In genomic region chr3:36911990-36912804, GRCh38 we compare ENCODE assay signal across 8 cellular contexts.
DNase-seq lines count a peak whose midpoint lies in the region; ATAC-seq and TF ChIP-seq lines count a peak whose summit lies in the region.

No MANE protein-coding gene starts in this region.

- H3K4me3 Mint-ChIP-seq in T-helper 2 cell treated with Interferon-gamma antibody and Interleukin-4, amounts not matched to agents 5 μg/mL and 100 μg/mL, for 36 hours: peak overlapping the region; percentile 77

- H3K27me3 Mint-ChIP-seq in T-helper 2 cell treated with Interferon-gamma antibody and Interleukin-4, amounts not matched to agents 5 μg/mL and 100 μg/mL, for 36 hours (ENCODE audit: low read depth): peaks cover 4% of the 10 kb centered on the region

- H3K36me3 Mint-ChIP-seq in T-helper 2 cell treated with Interferon-gamma antibody and Interleukin-4, amounts not matched to agents 5 μg/mL and 100 μg/mL, for 36 hours (ENCODE audit: low read depth): no peaks in the 10 kb centered on the region

- intact Hi-C loops in tibial artery (cut with DNase I; ENCODE audit: low total_unique reads): no loop called here

- H3K9me3 Mint-ChIP-seq in T-helper 2 cell treated with Interferon-gamma antibody and Interleukin-4, amounts not matched to agents 5 μg/mL and 100 μg/mL, for 36 hours: no peaks in the 10 kb centered on the region

- H3K4me1 ChIP-seq in tibial artery: peaks cover 0 to 3% (median 0%) of the 10 kb centered on the region in 4 donors

- H3K36me3 ChIP-seq in tibial artery: no peaks in the 10 kb centered on the region

- H3K27me3 ChIP-seq in tibial artery: no peaks in the 10 kb centered on the region

- H3K4me1 Mint-ChIP-seq in T-helper 2 cell treated with Interferon-gamma antibody and Interleukin-4, amounts not matched to agents 5 μg/mL and 100 μg/mL, for 36 hours (ENCODE audit: low read depth): peaks cover 36% of the 10 kb centered on the region

- H3K27ac ChIP-seq in tibial artery: no peak overlapping the region

- no peak overlapping the region for H3K4me3 ChIP-seq in tibial artery

- H3K27ac Mint-ChIP-seq in T-helper 2 cell treated with Interferon-gamma antibody and Interleukin-4, amounts not matched to agents 5 μg/mL and 100 μg/mL, for 36 hours: peak overlapping the region; percentile 89

- H3K9me3 ChIP-seq in tibial artery: no peaks in the 10 kb centered on the region

- DNase-seq in GDM1 (lab: John Stamatoyannopoulos, UW) (peak; percentile 30), fibroblast of peridontal ligament (ENCODE audit: extremely low read depth) (peak; percentile 84), tibial artery (no peak), NCI-H345 (lab: John Stamatoyannopoulos, UW) (no peak)
- peak; percentile 56 for DNase-seq in T-helper 2 cell treated with Interferon-gamma antibody and Interleukin-4, amounts not matched to agents 5 μg/mL and 100 μg/mL, for 36 hours (ENCODE audit: low spot score)
- peak; percentile 18 for DNase-seq in stimulated activated naive CD4-positive, alpha-beta T cell treated with Interleukin-2 at 50 U/mL for 16 hours (lab: John Stamatoyannopoulos, UW)

- no peak for TF ChIP-seq CTCF in tibial artery (IDR thresholded peaks at IDR 0.05)

- peak; percentile 96 for ATAC-seq in GM19468 (IDR thresholded peaks at IDR 0.05; ENCODE audit: extremely low read depth, unreplicated experiment)
- peak; percentile 95 for ATAC-seq in HG03521 (IDR thresholded peaks at IDR 0.05; ENCODE audit: unreplicated experiment)

Comparison
In these comparisons a context has a peak if more than half of its experiments do, and no peak if none do; other contexts are left out.
1. DNase-seq: peak in GDM1 (single experiment), T-helper 2 cell treated with Interferon-gamma antibody and Interleukin-4, amounts not matched to agents 5 μg/mL and 100 μg/mL, for 36 hours (single experiment), fibroblast of peridontal ligament (single experiment) and stimulated activated naive CD4-positive, alpha-beta T cell treated with Interleukin-2 at 50 U/mL for 16 hours (single experiment); none in tibial artery (0 of 2) and NCI-H345 (single experiment).